Comparison of ENCODE assay signal across 20 cellular contexts in genomic region chr1:147086129-147086528, GRCh38.
"Had no signal": no experiment of that assay in that cellular context is flagged by ENCODE, and none has a peak within 500 bp of the region (broad histone marks: within the 10 kb centered on the region; RNA-seq: fewer than 3 reads in every experiment).

No MANE protein-coding gene starts in this region.

- H3K4me1 ChIP-seq: colonic mucosa, pancreas, upper lobe of right lung had no signal

- FAIRE-seq: frontal cortex, pancreas, small intestine had no signal

- H3K4me3 ChIP-seq: colonic mucosa, pancreas, upper lobe of right lung had no signal

- H3K27ac ChIP-seq: colonic mucosa, heart right ventricle, left ventricle myocardium inferior, lower lobe of right lung, pancreas, tibial artery, upper lobe of right lung, vagina had no signal

- DNase-seq: colonic mucosa; effector CD4-positive, alpha-beta T cell; heart right ventricle; hypothalamus; islet precursor cell; left ventricle myocardium inferior; lower lobe of right lung; occipital lobe; pancreas; right cardiac atrium; small intestine; stimulated activated CD4-positive, alpha-beta T cell treated with anti-CD3 and anti-CD28 coated beads, Interleukin-2, amount 100 ng/mL, for 48 hours; stimulated activated naive CD8-positive, alpha-beta T cell treated with anti-CD3 and anti-CD28 coated beads, Interleukin-15, Interleukin-2, amounts not matched to agents 100 U/mL and 50 U/mL, for 24 hours; tibial artery; upper lobe of right lung had no signal

- H3K27me3 ChIP-seq: vagina had no signal

- H3K36me3 Mint-ChIP-seq: memory B cell, mesothelial cell of epicardium had no signal

- H3K36me3 ChIP-seq: colonic mucosa, heart right ventricle, left ventricle myocardium inferior, lower lobe of right lung, pancreas, tibial artery, upper lobe of right lung, vagina had no signal

- ATAC-seq: heart right ventricle; lower lobe of right lung; pancreas; right cardiac atrium; stimulated activated naive CD8-positive, alpha-beta T cell treated with anti-CD3 and anti-CD28 coated beads, Interleukin-15, Interleukin-2, amounts not matched to agents 100 U/mL and 50 U/mL, for 24 hours; upper lobe of right lung had no signal

- H3K27ac Mint-ChIP-seq: mesothelial cell of epicardium, progenitor cell of endocrine pancreas had no signal

- H3K9me3 ChIP-seq: colonic mucosa, pancreas, vagina had no signal
